In genomic region chr12:56271031-56271430, GRCh38 we compare ENCODE assay signal across 8 cellular contexts. TPM values are rescaled to one million over a fixed set of nuclear protein-coding genes. Genes with fewer than 3 reads are reported as not detected.
DNase-seq lines count a peak whose midpoint lies in the region; ATAC-seq and TF ChIP-seq lines count a peak whose summit lies in the region.

No MANE protein-coding gene starts in this region.

- TF ChIP-seq CTCF in CD8-positive, alpha-beta T cell (IDR thresholded peaks at IDR 0.05) = no peak
- TF ChIP-seq CTCF in HFFc6 (IDR thresholded peaks at IDR 0.05) = peak; percentile 69

- no peak overlapping the region for H3K4me3 ChIP-seq in CD8-positive, alpha-beta T cell (ENCODE audit: low read depth, low read length)

- peaks cover 68% of the 10 kb centered on the region for H3K36me3 Mint-ChIP-seq in CD8-positive, alpha-beta T cell
- H3K36me3 Mint-ChIP-seq in HFFc6 (ENCODE audit: low read depth) = peaks cover 22% of the 10 kb centered on the region

- intact Hi-C loops in CD8-positive, alpha-beta T cell (cut with DNase I, micrococcal nuclease) = no loop called here

- H3K27ac Mint-ChIP-seq in CD8-positive, alpha-beta T cell = peak overlapping the region; percentile 62
- peak overlapping the region; percentile 14; the same call in 1 of the 2 replicates for H3K27ac Mint-ChIP-seq in HFFc6

- no peak for ATAC-seq in CD8-positive, alpha-beta T cell
- ATAC-seq in HG02678 (IDR thresholded peaks at IDR 0.05; ENCODE audit: unreplicated experiment) (no peak), HG02763 (IDR thresholded peaks at IDR 0.05; ENCODE audit: unreplicated experiment) (no peak)

- H3K9me3 Mint-ChIP-seq in CD8-positive, alpha-beta T cell = no peaks in the 10 kb centered on the region
- no peaks in the 10 kb centered on the region for H3K9me3 Mint-ChIP-seq in HFFc6

- CTCF ChIA-PET in CD8-positive, alpha-beta T cell (lab: Charles Lee) = interaction anchor here (0.7 to 1.4 kb wide), 3 partner anchors 19 to 152 kb away, joined by 3 to 4 read pairs (median 4); partner anchors contain the start of gene ZC3H10

- DNase-seq in CD8-positive, alpha-beta T cell = no peak
- DNase-seq in HFFc6 (peak; percentile 35), amniotic epithelial cell (ENCODE audit: low read depth) (peak; percentile 29), left kidney (ENCODE audit: low read depth, low spot score) (peak; percentile 42), activated gamma-delta T cell treated with Interleukin-2 at 50 U/mL for 16 hours (no peak)
- no peak for DNase-seq in activated CD4-positive, alpha-beta T cell treated with anti-CD3 and anti-CD28 coated beads, Interleukin-2, amount 50 U/mL, for 4 hours

- peaks cover 17% of the 10 kb centered on the region for H3K4me1 Mint-ChIP-seq in CD8-positive, alpha-beta T cell (ENCODE audit: low read depth)
- H3K4me1 Mint-ChIP-seq in HFFc6 (ENCODE audit: low read depth) = peaks cover 17% of the 10 kb centered on the region

- H3K27ac ChIP-seq in CD8-positive, alpha-beta T cell (ENCODE audit: low read depth, low read length) = no peak overlapping the region

- peaks cover 27% of the 10 kb centered on the region for H3K36me3 ChIP-seq in CD8-positive, alpha-beta T cell (ENCODE audit: insufficient read depth, low read length)

- H3K27me3 Mint-ChIP-seq in CD8-positive, alpha-beta T cell (ENCODE audit: low read depth) = no peaks in the 10 kb centered on the region
- peaks cover 2% of the 10 kb centered on the region for H3K27me3 Mint-ChIP-seq in HFFc6 (ENCODE audit: insufficient read depth)

- no peaks in the 10 kb centered on the region for H3K9me3 ChIP-seq in CD8-positive, alpha-beta T cell (ENCODE audit: low read length)

- peaks cover 12% of the 10 kb centered on the region for H3K4me1 ChIP-seq in CD8-positive, alpha-beta T cell (ENCODE audit: insufficient read depth, low read length)

- no peak overlapping the region for H3K4me3 Mint-ChIP-seq in CD8-positive, alpha-beta T cell
- no peak overlapping the region for H3K4me3 Mint-ChIP-seq in HFFc6

- POLR2A ChIA-PET in CD8-positive, alpha-beta T cell (lab: Charles Lee) = interaction anchor here (1.3 kb wide), 1 partner anchor 8 kb away, joined by 4 read pairs; no protein-coding TSS in a partner anchor

- H3K27me3 ChIP-seq in CD8-positive, alpha-beta T cell (ENCODE audit: insufficient read depth, low read length) = no peaks in the 10 kb centered on the region

RNA-seq across cellular contexts. Expression of gene COQ10A, which starts 4.3 kb away (rescaled TPM):
- total RNA-seq in CD8-positive, alpha-beta T cell = 10 to 100 TPM; 29.5 to 38.8 TPM
- total RNA-seq in HFFc6 (2021; fragmentation: NEBNext Ultra II Directional; extraction: Animal tissue kit (Norgen Biotek cat#: 25700)) = 10 to 100 TPM in 1 of 6 experiments, 1 to 10 TPM in 5; 6.4 to 10.7 (median 8.2) TPM

RNA-seq across cellular contexts. Expression of gene ANKRD52, which starts 12.8 kb away (rescaled TPM):
- total RNA-seq in CD8-positive, alpha-beta T cell = 10 to 100 TPM; 27.7 to 29.9 TPM
- total RNA-seq in HFFc6 (2021; fragmentation: NEBNext Ultra II Directional; extraction: Animal tissue kit (Norgen Biotek cat#: 25700)) = 10 to 100 TPM; 57.9 to 87.8 (median 68.6) TPM

RNA-seq across cellular contexts. Expression of gene CS, which starts 29.1 kb away (rescaled TPM):
- total RNA-seq in CD8-positive, alpha-beta T cell = 100 to 1,000 TPM; 154 to 159 TPM
- 100 to 1,000 TPM; 196 to 247 (median 232) TPM for total RNA-seq in HFFc6 (2021; fragmentation: NEBNext Ultra II Directional; extraction: Animal tissue kit (Norgen Biotek cat#: 25700))

RNA-seq across cellular contexts. Expression of gene SLC39A5, which starts 41.2 kb away (rescaled TPM):
- not detected for total RNA-seq in CD8-positive, alpha-beta T cell
- total RNA-seq in HFFc6 (2021; fragmentation: NEBNext Ultra II Directional; extraction: Animal tissue kit (Norgen Biotek cat#: 25700)) = under 1 TPM in 1 of 6 experiments, not detected in 5; 0.10 TPM

RNA-seq across cellular contexts. Expression of gene CNPY2, which starts 44.8 kb away (rescaled TPM):
- 10 to 100 TPM; 23.5 to 33.9 TPM for total RNA-seq in CD8-positive, alpha-beta T cell
- total RNA-seq in HFFc6 (2021; fragmentation: NEBNext Ultra II Directional; extraction: Animal tissue kit (Norgen Biotek cat#: 25700)) = 100 to 1,000 TPM; 177 to 275 (median 188) TPM

Comparison
In these comparisons a context has a peak if more than half of its experiments do, and no peak if none do; other contexts are left out.
1. DNase-seq: peak in HFFc6 (single experiment), amniotic epithelial cell (single experiment) and left kidney (single experiment); none in CD8-positive, alpha-beta T cell (0 of 7), activated gamma-delta T cell treated with Interleukin-2 at 50 U/mL for 16 hours (single experiment) and activated CD4-positive, alpha-beta T cell treated with anti-CD3 and anti-CD28 coated beads, Interleukin-2, amount 50 U/mL, for 4 hours (0 of 2).